In the genomic region with DNA sequence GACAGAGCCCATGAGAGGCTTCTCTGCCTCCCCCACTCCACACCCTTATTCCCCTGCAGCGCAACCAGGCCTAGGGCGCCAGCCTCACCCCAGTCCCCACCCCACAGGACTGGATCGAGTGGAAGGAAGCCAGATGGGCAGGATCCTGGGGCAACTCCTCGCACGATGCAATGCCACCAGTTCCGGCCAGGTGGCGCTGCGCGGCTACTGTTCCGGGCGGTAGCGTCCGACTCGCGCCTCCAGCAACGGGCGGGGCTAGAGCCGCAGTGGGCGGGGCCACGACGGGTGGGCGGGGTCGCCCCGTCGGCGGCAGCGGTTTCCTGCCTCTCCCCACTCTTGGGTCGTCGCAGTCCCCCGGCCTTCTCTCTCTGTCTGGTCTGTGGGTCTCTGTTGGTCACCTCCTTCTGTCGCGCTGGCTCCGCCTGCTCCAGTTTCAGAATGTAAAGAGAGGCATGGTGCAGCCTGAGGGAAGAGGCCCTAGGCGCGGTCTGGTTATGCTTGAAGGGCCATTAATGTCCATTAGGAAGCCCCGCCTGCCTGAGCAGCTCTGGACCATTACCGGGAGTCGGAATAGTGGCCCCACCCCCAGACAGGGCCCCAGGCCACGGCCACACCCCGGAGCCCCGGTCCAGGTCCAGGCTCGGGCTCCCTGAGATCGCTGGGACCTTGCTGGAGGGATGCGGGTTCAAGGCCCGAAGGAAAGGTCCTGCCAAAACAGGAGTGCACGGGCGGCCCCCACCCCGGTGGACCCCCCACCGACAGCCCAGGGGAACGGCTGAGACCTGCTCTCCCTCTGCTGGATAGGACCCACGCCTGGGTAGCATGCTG, we compare ENCODE assay signal across 8 cellular contexts. TPM values are rescaled to one million over a fixed set of nuclear protein-coding genes. Genes with fewer than 3 reads are reported as not detected.
DNase-seq lines count a peak whose midpoint lies in the region; ATAC-seq, FAIRE-seq and TF ChIP-seq lines count a peak whose summit lies in the region.

No MANE protein-coding gene starts in this region.

- in situ Hi-C loops in G401 (cut with HindIII; ENCODE audit: low sequenced_read_pairs), result no loop called here

- H3K4me1 Mint-ChIP-seq in astrocyte (ENCODE audit: low read depth, unreplicated experiment), result peaks cover 5% of the 10 kb centered on the region

- no peak for ATAC-seq in HG02571 (IDR thresholded peaks at IDR 0.05; ENCODE audit: unreplicated experiment)

- no peaks in the 10 kb centered on the region for H3K27me3 ChIP-seq in astrocyte (ENCODE audit: insufficient read depth, low read length)

- no peaks in the 10 kb centered on the region for H3K9me3 ChIP-seq in astrocyte (ENCODE audit: insufficient read depth, low read depth, low read length)

- H3K79me2 ChIP-seq in astrocyte (ENCODE audit: insufficient read depth, low read length), result peaks cover 11% of the 10 kb centered on the region

- TF ChIP-seq CTCF in astrocyte (IDR thresholded peaks at IDR 0.05; ENCODE audit: insufficient read depth, low read depth, low read length) (peak; percentile 77), retinal pigment epithelial cell (conservative IDR thresholded peaks at IDR 0.05; ENCODE audit: low read depth, low read length) (peak; percentile 91)

- peak overlapping the region; percentile 78 for H3K27ac Mint-ChIP-seq in astrocyte (ENCODE audit: unreplicated experiment)

- H3K36me3 ChIP-seq in astrocyte (ENCODE audit: insufficient read depth, low read length), result no peaks in the 10 kb centered on the region

- no peaks in the 10 kb centered on the region for H3K36me3 Mint-ChIP-seq in astrocyte (ENCODE audit: low read depth, unreplicated experiment)

- peaks cover 22% of the 10 kb centered on the region for H3K4me1 ChIP-seq in astrocyte (ENCODE audit: insufficient read depth, low read length)

- no peak for FAIRE-seq in astrocyte (lab: Jason Lieb, UNC)

- H3K4me3 ChIP-seq in astrocyte (ENCODE audit: insufficient read depth, low read depth, low read length) (peak overlapping the region; percentile 32), retinal pigment epithelial cell (ENCODE audit: low read length) (peak overlapping the region; percentile 32)

- peak; percentile 89 for DNase-seq in G401 (ENCODE audit: low spot score)
- peak; percentile 75 for DNase-seq in HCEC 1CT
- peak; percentile 33 for DNase-seq in NCI-H128 (lab: John Stamatoyannopoulos, UW; ENCODE audit: unreplicated experiment)
- peak; percentile 99 for DNase-seq in T-helper 9 cell
- peak; percentile 47 for DNase-seq in astrocyte (ENCODE audit: low read depth)
- DNase-seq in hypothalamus (lab: John Stamatoyannopoulos, UW), result peak; percentile 48 to 98 (median 85)
- no peak for DNase-seq in retinal pigment epithelial cell (ENCODE audit: low read depth)

- peak overlapping the region; percentile 66 for H3K9ac ChIP-seq in astrocyte (ENCODE audit: low read length)

- H3K4me2 ChIP-seq in astrocyte (ENCODE audit: low read length), result peak overlapping the region; percentile 94

- H3K27me3 Mint-ChIP-seq in astrocyte (ENCODE audit: low read depth, unreplicated experiment), result peaks cover 17% of the 10 kb centered on the region

- H2AFZ ChIP-seq in astrocyte (ENCODE audit: low read depth, low read length), result peak overlapping the region; percentile 96

- no peaks in the 10 kb centered on the region for H3K9me3 Mint-ChIP-seq in astrocyte (ENCODE audit: unreplicated experiment)

- H4K20me1 ChIP-seq in astrocyte (ENCODE audit: insufficient read depth, low read length), result peaks cover 9% of the 10 kb centered on the region

- peak overlapping the region; percentile 71 for H3K4me3 Mint-ChIP-seq in astrocyte (ENCODE audit: unreplicated experiment)

- no peak overlapping the region for H3K27ac ChIP-seq in astrocyte (ENCODE audit: low read depth, low read length)

RNA-seq across cellular contexts. Expression of a gene that starts 3.4 kb away (rescaled TPM):
- total RNA-seq in G401 (2014; rRNA removed; shearing (Covaris generic)), result 20.5 and 28.9 TPM in 2 replicates
- total RNA-seq in astrocyte, result 92.5 and 106 TPM in 2 replicates

RNA-seq across cellular contexts. Expression of a gene that starts 3.7 kb away (rescaled TPM):
- not detected in 2 replicates for total RNA-seq in G401 (2014; rRNA removed; shearing (Covaris generic))
- 2.1 and 2.9 TPM in 2 replicates for total RNA-seq in astrocyte

RNA-seq across cellular contexts. Expression of a gene that starts 13.7 kb away (rescaled TPM):
- 58.0 and 72.1 TPM in 2 replicates for total RNA-seq in G401 (2014; rRNA removed; shearing (Covaris generic))
- 46.0 and 50.0 TPM in 2 replicates for total RNA-seq in astrocyte

RNA-seq across cellular contexts. Expression of a gene that starts 24.3 kb away (rescaled TPM):
- total RNA-seq in G401 (2014; rRNA removed; shearing (Covaris generic)), result 25.2 and 36.6 TPM in 2 replicates
- 13.2 and 13.7 TPM in 2 replicates for total RNA-seq in astrocyte

RNA-seq across cellular contexts. Expression of a gene that starts 24.5 kb away (rescaled TPM):
- total RNA-seq in G401 (2014; rRNA removed; shearing (Covaris generic)), result 23.3 and 36.4 TPM in 2 replicates
- 89.5 and 94.6 TPM in 2 replicates for total RNA-seq in astrocyte
